Comparison of ENCODE assay signal across 8 cellular contexts in the genomic region with DNA sequence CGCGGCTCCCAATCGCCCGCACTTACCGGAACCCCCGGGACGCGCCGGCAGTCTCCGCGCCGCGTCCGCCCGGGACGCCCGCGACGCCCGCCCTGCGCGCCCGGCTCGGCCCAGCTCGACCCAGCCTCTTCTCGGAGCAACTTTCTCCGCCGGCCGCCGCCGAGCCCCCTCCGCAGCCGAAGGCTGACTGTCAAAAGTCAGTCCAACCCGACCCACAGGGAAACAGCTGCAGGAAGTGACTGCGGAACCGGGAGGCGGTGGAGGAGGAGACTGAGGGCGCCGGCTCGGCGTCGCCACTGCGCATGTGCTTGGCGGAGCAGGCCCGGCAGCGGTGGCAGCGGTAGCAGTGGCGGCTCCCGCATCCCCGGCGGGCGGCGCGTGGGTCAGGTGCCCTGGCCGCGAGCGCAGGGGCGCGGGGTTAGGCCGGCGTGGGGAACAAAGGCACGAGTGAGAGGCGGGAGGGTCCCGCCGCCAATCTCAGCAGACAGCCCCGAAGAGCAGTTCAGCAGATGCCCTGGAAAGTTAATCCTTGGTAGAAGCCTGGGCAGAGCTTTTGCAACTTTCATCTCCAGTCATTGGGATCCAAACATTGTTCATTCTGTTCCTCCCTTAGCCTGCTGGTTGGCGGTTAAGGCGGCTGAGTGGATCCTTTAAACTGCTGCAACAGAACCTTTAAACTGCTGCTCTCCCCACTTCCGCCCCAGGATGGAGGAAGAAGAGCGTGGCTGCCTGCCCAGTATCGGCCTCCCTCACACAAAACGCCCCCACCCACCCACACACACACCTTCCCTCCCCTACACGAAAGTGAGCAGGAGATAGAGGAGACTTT. TPM values are rescaled to one million over a fixed set of nuclear protein-coding genes. Genes with fewer than 3 reads are reported as not detected.
DNase-seq lines count a peak whose midpoint lies in the region; ATAC-seq and TF ChIP-seq lines count a peak whose summit lies in the region.

TSS of gene ZMAT3 (minus strand) at position 241 of the 829 bp plus-strand sequence. CDS start 4,057 bp downstream, outside the sequence.

- H3K27ac ChIP-seq in RWPE2 (ENCODE audit: poor library complexity, severe bottlenecking), result peak within 1 kb of the TSS; percentile 47
- no peak within 1 kb of the TSS for H3K27ac ChIP-seq in neural progenitor cell

- DNase-seq in EH (ENCODE audit: low read depth) (peak; percentile 88), GOT3 (lab: John Stamatoyannopoulos, UW) (peak; percentile 86), LNCaP clone FGC (ENCODE audit: low read depth) (peak; percentile 46), RWPE2 (ENCODE audit: low spot score) (peak; percentile 82), fibroblast of villous mesenchyme (ENCODE audit: low read depth) (peak; percentile 84), neural progenitor cell (ENCODE audit: low spot score) (peak; percentile 88), stromal cell of bone marrow (ENCODE audit: low read depth) (peak; percentile 77)
- peak; percentile 74 for DNase-seq in activated effector memory CD4-positive, alpha-beta T cell treated with Interleukin-2 at 50 U/mL for 16 hours

- H2AFZ ChIP-seq in neural progenitor cell (replicated peaks), result peak within 1 kb of the TSS; percentile 95

- peak within 1 kb of the TSS; percentile 11 for H3K27ac Mint-ChIP-seq in neural progenitor cell

- peak; percentile 83 for ATAC-seq in RWPE2 (ENCODE audit: low read depth)

- H3K79me2 ChIP-seq in neural progenitor cell (ENCODE audit: low read depth), result peaks cover 7% of the 10 kb centered on the region

- peaks cover 3% of the 10 kb centered on the region for H3F3A ChIP-seq in neural progenitor cell (ENCODE audit: low read depth)

- H3K4me1 Mint-ChIP-seq in neural progenitor cell, result peaks cover 8% of the 10 kb centered on the region

- peak within 1 kb of the TSS; percentile 82 for H3K4me2 ChIP-seq in neural progenitor cell

- no peaks in the 10 kb centered on the region for H3K9me3 Mint-ChIP-seq in neural progenitor cell

- H3K36me3 Mint-ChIP-seq in neural progenitor cell, result no peaks in the 10 kb centered on the region

- H3K36me3 ChIP-seq in RWPE2 (ENCODE audit: low read depth), result peaks cover 2% of the 10 kb centered on the region
- H3K36me3 ChIP-seq in neural progenitor cell, result no peaks in the 10 kb centered on the region

- H3K4me3 Mint-ChIP-seq in neural progenitor cell, result peak within 1 kb of the TSS; percentile 97

- H4K20me1 ChIP-seq in neural progenitor cell (ENCODE audit: low read depth), result no peaks in the 10 kb centered on the region

- H3K27me3 ChIP-seq in RWPE2 (ENCODE audit: insufficient read depth, poor library complexity, severe bottlenecking) (no peaks in the 10 kb centered on the region), neural progenitor cell (no peaks in the 10 kb centered on the region)

- no peak within 1 kb of the TSS for H3K9ac ChIP-seq in neural progenitor cell

- H3K27me3 Mint-ChIP-seq in neural progenitor cell (ENCODE audit: insufficient read depth, low read depth), result peaks cover 3% of the 10 kb centered on the region

- H3K4me1 ChIP-seq in RWPE2 (ENCODE audit: insufficient read depth, poor library complexity, severe bottlenecking) (peaks cover 13% of the 10 kb centered on the region), neural progenitor cell (peaks cover 21% of the 10 kb centered on the region)

- H3K9me3 ChIP-seq in RWPE2 (ENCODE audit: severe bottlenecking), result no peaks in the 10 kb centered on the region
- no peaks in the 10 kb centered on the region for H3K9me3 ChIP-seq in neural progenitor cell (ENCODE audit: low read depth)

- H3K4me3 ChIP-seq in LNCaP clone FGC (ENCODE audit: low read depth, low read length), result peak within 1 kb of the TSS; percentile 83
- H3K4me3 ChIP-seq in RWPE2 (ENCODE audit: severe bottlenecking), result peak within 1 kb of the TSS; percentile 77
- H3K4me3 ChIP-seq in fibroblast of villous mesenchyme (ENCODE audit: low read depth, low read length), result peak within 1 kb of the TSS; percentile 75
- H3K4me3 ChIP-seq in neural progenitor cell, result peak within 1 kb of the TSS; percentile 81

- TF ChIP-seq CTCF in LNCaP clone FGC (IDR thresholded peaks at IDR 0.05; ENCODE audit: control insufficient read depth, extremely low read depth, insufficient read depth) (no peak), RWPE2 (IDR thresholded peaks at IDR 0.05; ENCODE audit: poor library complexity, severe bottlenecking) (no peak), fibroblast of villous mesenchyme (IDR thresholded peaks at IDR 0.05; ENCODE audit: insufficient read depth, low read depth, low read length) (no peak), neural progenitor cell (IDR thresholded peaks at IDR 0.05) (no peak)

RNA-seq across cellular contexts. Expression of gene ZMAT3, which starts in this region (rescaled TPM):
- total RNA-seq in fibroblast of villous mesenchyme (24.8 and 44.9 TPM in 2 replicates), neural progenitor cell (ENCODE audit: low replicate concordance) (6.6 and 8.6 TPM in 2 replicates)
